Comparison of ENCODE assay signal across 9 cellular contexts in genomic region chrX:40005290-40006011, GRCh38.
DNase-seq lines count a peak whose midpoint lies in the region; ATAC-seq and TF ChIP-seq lines count a peak whose summit lies in the region.
"Had no signal": no experiment of that assay in that cellular context is flagged by ENCODE, and none has a peak within 500 bp of the region (broad histone marks: within the 10 kb centered on the region; RNA-seq: fewer than 3 reads in every experiment).

No MANE protein-coding gene starts in this region.

- TF ChIP-seq CTCF in ascending aorta (IDR thresholded peaks at IDR 0.05) (no peak), lower lobe of right lung (IDR thresholded peaks at IDR 0.05) (no peak), suprapubic skin (IDR thresholded peaks at IDR 0.05) (no peak)

- H3K4me1 ChIP-seq in ascending aorta: peaks cover 0 to 8% of the 10 kb centered on the region in 2 donors
- no peaks in the 10 kb centered on the region for H3K4me1 ChIP-seq in lower lobe of right lung
- H3K4me1 ChIP-seq in suprapubic skin: peaks cover 35% of the 10 kb centered on the region

- no peaks in the 10 kb centered on the region for H3K9me3 ChIP-seq in ascending aorta
- no peaks in the 10 kb centered on the region for H3K9me3 ChIP-seq in lower lobe of right lung
- no peaks in the 10 kb centered on the region for H3K9me3 ChIP-seq in suprapubic skin

- H3K27ac ChIP-seq in ascending aorta (no peak overlapping the region), lower lobe of right lung (no peak overlapping the region), suprapubic skin (no peak overlapping the region)
- H3K27ac ChIP-seq: 22Rv1 had no signal

- no peaks in the 10 kb centered on the region for H3K36me3 ChIP-seq in ascending aorta
- no peaks in the 10 kb centered on the region for H3K36me3 ChIP-seq in lower lobe of right lung
- no peaks in the 10 kb centered on the region for H3K36me3 ChIP-seq in suprapubic skin

- H3K27me3 ChIP-seq in ascending aorta (peaks cover 4% of the 10 kb centered on the region), lower lobe of right lung (ENCODE audit: low read depth) (no peaks in the 10 kb centered on the region), suprapubic skin (peaks cover 14% of the 10 kb centered on the region)

- DNase-seq in NCI-H1417 (lab: John Stamatoyannopoulos, UW) (peak in 2 of 3 experiments; percentile 56 to 63), NCI-H1417 treated with DMSO at 0.1 percent for 48 hours (lab: John Stamatoyannopoulos, UW) (no peak), ascending aorta (ENCODE audit: low spot score in 2 of 2) (no peak), lower lobe of right lung (no peak), suprapubic skin (ENCODE audit: low spot score in 2 of 2) (no peak), Ammon's horn (ENCODE audit: low spot score) (no peak), NCI-H748 (lab: John Stamatoyannopoulos, UW; ENCODE audit: unreplicated experiment) (no peak), hepatic stellate cell (ENCODE audit: low spot score) (no peak)

- 20% methylated on average over 17 of the region's 74 CpGs for WGBS in suprapubic skin

- peak in 1 of 2 donors; percentile 6 for ATAC-seq in lower lobe of right lung

- H3K4me3 ChIP-seq in ascending aorta (peak overlapping the region; percentile 16 to 40), lower lobe of right lung (peak overlapping the region; percentile 11), suprapubic skin (peak overlapping the region; percentile 26)

- no peak for TF ChIP-seq EP300 in suprapubic skin (IDR thresholded peaks at IDR 0.05)

- intact Hi-C loops in ascending aorta (cut with DNase I) (no loop called here), lower lobe of right lung (cut with DNase I) (no loop called here)

- TF ChIP-seq POLR2A in suprapubic skin (IDR thresholded peaks at IDR 0.05): no peak

Comparison
In these comparisons a context has a peak if more than half of its experiments do, and no peak if none do; other contexts are left out.
1. DNase-seq: peak in NCI-H1417 (2 of 3); none in NCI-H1417 treated with DMSO at 0.1 percent for 48 hours (single experiment), ascending aorta (0 of 2), lower lobe of right lung (single experiment), suprapubic skin (0 of 2), Ammon's horn (single experiment), NCI-H748 (single experiment) and hepatic stellate cell (single experiment).
2. Peak in every context shown above with its lines, with median percentiles within 50 percentile points of each other: H3K4me3 ChIP-seq.